Comparison of ENCODE assay signal across 8 cellular contexts in genomic region chr3:146250449-146251382, GRCh38. TPM values are rescaled to one million over a fixed set of nuclear protein-coding genes. Genes with fewer than 3 reads are reported as not detected.
DNase-seq lines count a peak whose midpoint lies in the region; ATAC-seq, FAIRE-seq and TF ChIP-seq lines count a peak whose summit lies in the region.

Gene PLSCR4, minus strand, starts transcription at chr3:146251105. Its CDS starts 29,034 bp downstream, at chr3:146222071.

- no peaks in the 10 kb centered on the region for H3K79me2 ChIP-seq in HepG2 (ENCODE audit: insufficient read depth, low read length)

- in situ Hi-C loops in ACHN (cut with HindIII; ENCODE audit: low pct_ligation_motif_present, low pct_unique_long_range_greater_than_20kb, low sequenced_read_pairs) (no loop called here), HepG2 (cut with HindIII; ENCODE audit: extremely low pct_ligation_motif_present, low pct_unique_long_range_greater_than_20kb) (no loop called here)

- H3K27ac ChIP-seq in ectodermal cell (ENCODE audit: insufficient read depth, low read depth, low read length, poor library complexity, severe bottlenecking) (no peak within 1 kb of the TSS), HepG2 (ENCODE audit: extremely low read length, insufficient read depth, low read length) (no peak within 1 kb of the TSS)

- POLR2A ChIA-PET in HepG2 (lab: Yijun Ruan, JAX): no interaction called here

- TF ChIP-seq CTCF in GM10266 (IDR thresholded peaks at IDR 0.05; ENCODE audit: control insufficient read depth, insufficient read depth, low read depth, missing control alignments): no peak
- no peak for TF ChIP-seq CTCF in HepG2 (CRISPR knock-in tag; IDR thresholded peaks at IDR 0.05)

- DNase-seq in ACHN: peak; percentile 71
- peak; percentile 25 for DNase-seq in GM10266 (ENCODE audit: extremely low spot score)
- DNase-seq in SW480 (ENCODE audit: low spot score): peak; percentile 16
- no peak for DNase-seq in HepG2 (ENCODE audit: low spot score)
- DNase-seq in stimulated activated naive CD8-positive, alpha-beta T cell treated with anti-CD3 and anti-CD28 coated beads, Interleukin-15, Interleukin-2, amounts not matched to agents 100 U/mL and 50 U/mL, for 24 hours: peak; percentile 12
- DNase-seq in DMS79 (lab: John Stamatoyannopoulos, UW): no peak

- no peak for TF ChIP-seq EP300 in HepG2 (IDR thresholded peaks at IDR 0.05; ENCODE audit: low read depth in 2 of 2, low read length in 2 of 2)
- TF ChIP-seq EP300 in HepG2 (CRISPR knock-in tag; IDR thresholded peaks at IDR 0.05; ENCODE audit: borderline replicate concordance): no peak

- WGBS in ectodermal cell, 2 experiments: 2% methylated on average over 78 of the region's 78 CpGs
- 2% methylated on average over 51 of the region's 78 CpGs for WGBS in HepG2 (ENCODE audit: low lambda C conversion rate)

- H3K9me3 ChIP-seq in ectodermal cell (ENCODE audit: control insufficient read depth, low read length) (no peaks in the 10 kb centered on the region), HepG2 (ENCODE audit: low read length) (no peaks in the 10 kb centered on the region)

- H3K36me3 ChIP-seq in ectodermal cell (ENCODE audit: control insufficient read depth, insufficient read depth, low read length) (no peaks in the 10 kb centered on the region), HepG2 (replicated peaks in 1 of 2; ENCODE audit: control insufficient read depth in 1 of 2, insufficient read depth in 2 of 2, low read length in 2 of 2) (no peaks in the 10 kb centered on the region)

- CTCF ChIA-PET in HepG2 (lab: Yijun Ruan, JAX; ENCODE audit: low intra/inter-chr PET ratio, low total read pairs): no interaction called here

- peak within 1 kb of the TSS; percentile 44 for H3K9ac ChIP-seq in HepG2 (ENCODE audit: insufficient read depth, low read depth, low read length)

- TF ChIP-seq POLR2A in HepG2 (IDR thresholded peaks at IDR 0.05; ENCODE audit: insufficient read depth in 1 of 2, low read depth in 2 of 2, low read length in 2 of 2): no peak

- peak; percentile 68 for ATAC-seq in HG03342 (IDR thresholded peaks at IDR 0.05; ENCODE audit: unreplicated experiment)
- peak; percentile 98 for ATAC-seq in HepG2
- peak; percentile 69 for ATAC-seq in stimulated activated naive CD8-positive, alpha-beta T cell treated with anti-CD3 and anti-CD28 coated beads, Interleukin-15, Interleukin-2, amounts not matched to agents 100 U/mL and 50 U/mL, for 24 hours

- no peaks in the 10 kb centered on the region for H4K20me1 ChIP-seq in HepG2 (ENCODE audit: insufficient read depth, low read length)

- TF ChIP-seq RAD21 in HepG2 (CRISPR knock-in tag; IDR thresholded peaks at IDR 0.05): no peak

- no peak for FAIRE-seq in HepG2 (lab: Jason Lieb, UNC)

- H3K4me3 ChIP-seq in ectodermal cell (ENCODE audit: insufficient read depth, low read depth, low read length) (peak within 1 kb of the TSS; percentile 78), HepG2 (replicated peaks in 1 of 3; ENCODE audit: insufficient read depth in 1 of 3, low read depth in 2 of 3, low read length in 3 of 3) (peak within 1 kb of the TSS; percentile 61 to 80 (median 64))

- H3K4me2 ChIP-seq in HepG2 (ENCODE audit: low read depth, low read length): peak within 1 kb of the TSS; percentile 88

- TSS peak; percentile 49 for BruUV-seq in HepG2 (replicated peaks; lab: Mats Ljungman, UMichigan)

- H2AFZ ChIP-seq in HepG2 (ENCODE audit: low read length): no peak within 1 kb of the TSS

- no peaks in the 10 kb centered on the region for H3K4me1 ChIP-seq in ectodermal cell (ENCODE audit: control insufficient read depth, insufficient read depth, low read length)
- H3K4me1 ChIP-seq in HepG2 (ENCODE audit: insufficient read depth, low read length): no peaks in the 10 kb centered on the region

- intact Hi-C loops in HepG2 (cut with micrococcal nuclease; ENCODE audit: unreplicated experiment): no loop called here

- H3K27me3 ChIP-seq in ectodermal cell (ENCODE audit: control insufficient read depth, insufficient read depth, low read length, poor library complexity, severe bottlenecking) (peaks cover 15% of the 10 kb centered on the region), HepG2 (ENCODE audit: control insufficient read depth in 1 of 2, insufficient read depth in 2 of 2, low read length in 2 of 2) (0 out of 5 replicates have a peak, but pooled peaks cover 0 to 8% of the 10 kb centered on the region in 2 experiments)

TF ChIP-seq in HepG2, 621 proteins besides CTCF, POLR2A, EP300 and RAD21 (continues in another document):
- TF ChIP-seq RFXANK (CRISPR knock-in tag; IDR thresholded peaks at IDR 0.05) (no peak), RBAK (CRISPR knock-in tag; IDR thresholded peaks at IDR 0.05) (no peak), ETV5 (CRISPR knock-in tag; IDR thresholded peaks at IDR 0.05; ENCODE audit: borderline replicate concordance) (no peak), MXD3 (CRISPR knock-in tag; IDR thresholded peaks at IDR 0.05) (no peak), BCLAF1 (IDR thresholded peaks at IDR 0.05) (no peak), ZNF432 (CRISPR knock-in tag; IDR thresholded peaks at IDR 0.05; ENCODE audit: borderline replicate concordance) (no peak), ZNF275 (CRISPR knock-in tag; IDR thresholded peaks at IDR 0.05; ENCODE audit: borderline replicate concordance) (0 out of 2 replicates have a peak, but pooled peaks have one; percentile 23), MIER2 (CRISPR knock-in tag; IDR thresholded peaks at IDR 0.05) (no peak), NR2C2 (CRISPR knock-in tag; IDR thresholded peaks at IDR 0.05; ENCODE audit: borderline replicate concordance) (no peak), U2AF2 (IDR thresholded peaks at IDR 0.05; ENCODE audit: low read depth, low read length) (no peak)

RNA-seq across cellular contexts. Expression of gene PLSCR4, which starts in this region (rescaled TPM):
- polyA plus RNA-seq in ectodermal cell (2013, experiment 1 of 4): 1.7 TPM
- polyA plus RNA-seq in ectodermal cell (2013, experiment 2 of 4): 1.2 TPM
- polyA plus RNA-seq in ectodermal cell (2013, experiment 3 of 4): 1.1 TPM
- polyA plus RNA-seq in ectodermal cell (2013, experiment 4 of 4): 1.5 TPM
- total RNA-seq in HepG2 (2016; rRNA removed; fragmentation: Illumina TruSeq; extraction: Trizol): 1.5 and 1.8 TPM in 2 replicates
- 0.44 and 1.0 TPM in 2 replicates for total RNA-seq in HepG2 (2016; cell fraction: cytosol; rRNA removed; fragmentation: Illumina TruSeq; extraction: Trizol; ENCODE audit: low read depth)
- 1.3 and 2.4 TPM in 2 replicates for total RNA-seq in HepG2 (2016; cell fraction: insoluble cytoplasmic fraction; rRNA removed; fragmentation: Illumina TruSeq; extraction: Trizol)
- 0.59 and 0.68 TPM in 2 replicates for total RNA-seq in HepG2 (2016; cell fraction: membrane; rRNA removed; fragmentation: Illumina TruSeq; extraction: Trizol)
- total RNA-seq in HepG2 (2016; cell fraction: nucleus; rRNA removed; fragmentation: Illumina TruSeq; extraction: Trizol): 3.8 and 4.6 TPM in 2 replicates
- 59.0 and 67.3 TPM in 2 replicates for polyA plus RNA-seq in HepG2 (2011; rRNA removed)
- polyA plus RNA-seq in HepG2 (2011; cell fraction: cytosol; rRNA removed): 27.4 and 44.1 TPM in 2 replicates
- polyA plus RNA-seq in HepG2 (2011; cell fraction: nucleus; rRNA removed): 67.2 and 67.3 TPM in 2 replicates
- polyA plus RNA-seq in HepG2 (2012): 39.1 and 43.5 TPM in 2 replicates
- polyA plus RNA-seq in HepG2 (2016; cell fraction: cytosol; fragmentation: Illumina TruSeq; extraction: Trizol; ENCODE audit: low read depth): 0.25 and 0.26 TPM in 2 replicates
- 1.4 and 2.2 TPM in 2 replicates for polyA plus RNA-seq in HepG2 (2016; cell fraction: insoluble cytoplasmic fraction; fragmentation: Illumina TruSeq; extraction: Trizol; ENCODE audit: low read depth)
- 0.14 and 0.26 TPM in 2 replicates for polyA plus RNA-seq in HepG2 (2016; cell fraction: membrane; fragmentation: Illumina TruSeq; extraction: Trizol; ENCODE audit: low read depth)
- 3.5 and 3.6 TPM in 2 replicates for polyA plus RNA-seq in HepG2 (2016; cell fraction: nucleus; fragmentation: Illumina TruSeq; extraction: Trizol; ENCODE audit: insufficient read depth, low read depth)
- polyA minus RNA-seq in HepG2 (2011; rRNA and poly(A)+ RNA removed; ENCODE audit: low replicate concordance): 9.6 and 70.2 TPM in 2 replicates
- polyA minus RNA-seq in HepG2 (2011; cell fraction: cytosol; rRNA and poly(A)+ RNA removed): 22.8 and 27.0 TPM in 2 replicates
- polyA minus RNA-seq in HepG2 (2011; cell fraction: nucleus; rRNA and poly(A)+ RNA removed): 80.7 and 102 TPM in 2 replicates

Comparison
In these comparisons a context has a peak if more than half of its experiments do, and no peak if none do; other contexts are left out.
1. DNase-seq: peak in ACHN (single experiment), GM10266 (single experiment), SW480 (single experiment) and stimulated activated naive CD8-positive, alpha-beta T cell treated with anti-CD3 and anti-CD28 coated beads, Interleukin-15, Interleukin-2, amounts not matched to agents 100 U/mL and 50 U/mL, for 24 hours (single experiment); none in HepG2 (single experiment) and DMS79 (single experiment).
2. Peak in every context shown above with its lines, with median percentiles within 50 percentile points of each other: ATAC-seq.